ENCODE assay signal across 21 cellular contexts in the genomic region with DNA sequence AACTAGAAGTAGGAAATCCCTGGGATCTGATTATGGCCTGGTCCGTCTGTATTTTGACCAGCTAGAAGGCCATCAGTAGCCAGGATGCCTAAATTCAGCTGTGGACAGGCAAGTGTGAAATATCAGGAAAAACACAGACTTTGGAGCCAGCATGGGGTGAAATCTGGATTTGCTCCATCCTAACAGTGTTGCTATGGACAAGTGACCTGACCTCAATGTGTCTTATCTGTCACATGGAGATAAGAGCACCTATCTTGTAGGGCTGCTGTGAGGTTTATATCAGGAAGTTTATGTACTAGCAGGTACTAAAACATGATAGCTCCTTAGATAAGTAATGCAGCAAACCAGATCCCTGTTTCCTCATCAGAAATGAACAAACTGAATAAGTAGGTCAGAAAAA.
DNase-seq lines count a peak whose midpoint lies in the region; ATAC-seq and TF ChIP-seq lines count a peak whose summit lies in the region.
"Had no signal": no experiment of that assay in that cellular context is flagged by ENCODE, and none has a peak within 500 bp of the region (broad histone marks: within the 10 kb centered on the region; RNA-seq: fewer than 3 reads in every experiment).

No MANE protein-coding gene starts in this region.

- H3K4me3 Mint-ChIP-seq in progenitor cell of endocrine pancreas (ENCODE audit: low read depth), result no peak overlapping the region
- H3K4me3 Mint-ChIP-seq: CD4-positive, alpha-beta memory T cell; H9 had no signal

- TF ChIP-seq POLR2A in right lobe of liver (IDR thresholded peaks at IDR 0.05), result no peak

- peak overlapping the region; percentile 15 for H3K27ac Mint-ChIP-seq in progenitor cell of endocrine pancreas
- H3K27ac Mint-ChIP-seq: CD4-positive, alpha-beta memory T cell had no signal

- H3K9me3 Mint-ChIP-seq in progenitor cell of endocrine pancreas (ENCODE audit: low read depth), result peaks cover 10% of the 10 kb centered on the region
- H3K9me3 Mint-ChIP-seq: H9 had no signal

- ATAC-seq in right lobe of liver (peak; percentile 94 to 97 (median 95)), GM21786 (IDR thresholded peaks at IDR 0.05; ENCODE audit: unreplicated experiment) (no peak)
- ATAC-seq: Right ventricle myocardium inferior had no signal

- peaks cover 7% of the 10 kb centered on the region for H3K36me3 Mint-ChIP-seq in progenitor cell of endocrine pancreas (ENCODE audit: insufficient read depth)
- H3K36me3 Mint-ChIP-seq: CD4-positive, alpha-beta memory T cell had no signal

- peak; percentile 17 for DNase-seq in NCI-H226
- peak; percentile 27 for DNase-seq in colonic mucosa
- DNase-seq in right lobe of liver, result peak in 1 of 3 donors; percentile 69
- no peak for DNase-seq in progenitor cell of endocrine pancreas (ENCODE audit: low spot score, unreplicated experiment)
- no peak for DNase-seq in NCI-H2227 (lab: John Stamatoyannopoulos, UW; ENCODE audit: unreplicated experiment)
- DNase-seq in T-helper 1 cell, result no peak
- no peak for DNase-seq in hippocampal formation (lab: John Stamatoyannopoulos, UW)
- DNase-seq: C1 segment of cervical spinal cord; CD4-positive, alpha-beta memory T cell; COR-L47; GM23248; H9; Karpas-422; NCI-H1092 treated with DMSO at 0.1 percent for 48 hours; NCI-H1436; NCI-H187 treated with DMSO at 0.1 percent for 48 hours; NCI-H526 treated with DMSO at 0.1 percent for 48 hours; PC-9 had no signal

- H3K27me3 Mint-ChIP-seq in progenitor cell of endocrine pancreas, result no peaks in the 10 kb centered on the region
- H3K27me3 Mint-ChIP-seq: CD4-positive, alpha-beta memory T cell had no signal

- H3K9ac ChIP-seq in colonic mucosa (ENCODE audit: low read depth in 2 of 2, low read length in 2 of 2), result no peak overlapping the region
- H3K9ac ChIP-seq: GM23248 had no signal

- 21% methylated on average over 1 of the region's 1 CpG for WGBS in right lobe of liver (ENCODE audit: insufficient coverage, low coverage, low lambda C conversion rate, missing lambda C conversion rate)

- H3K9me3 ChIP-seq in colonic mucosa (no peaks in the 10 kb centered on the region), right lobe of liver (no peaks in the 10 kb centered on the region)
- H3K9me3 ChIP-seq: SJSA1 had no signal

- H3K4me1 ChIP-seq in colonic mucosa (no peaks in the 10 kb centered on the region), right lobe of liver (peaks cover 0 to 4% (median 0%) of the 10 kb centered on the region in 4 donors)
- H3K4me1 ChIP-seq: SJSA1 had no signal

- H3K4me1 Mint-ChIP-seq in progenitor cell of endocrine pancreas (ENCODE audit: low read depth), result peaks cover 38% of the 10 kb centered on the region
- H3K4me1 Mint-ChIP-seq: CD4-positive, alpha-beta memory T cell had no signal

- H3K4me3 ChIP-seq in colonic mucosa (no peak overlapping the region), right lobe of liver (no peak overlapping the region)
- H3K4me3 ChIP-seq: GM23248, PC-9, SJSA1 had no signal

- H3K36me3 ChIP-seq in colonic mucosa (no peaks in the 10 kb centered on the region), right lobe of liver (no peaks in the 10 kb centered on the region)
- H3K36me3 ChIP-seq: SJSA1 had no signal

- intact Hi-C loops in colonic mucosa (cut with DNase I), result no loop called here
- intact Hi-C loops in right lobe of liver (cut with DNase I), result no loop called here

- TF ChIP-seq CTCF in colonic mucosa (IDR thresholded peaks at IDR 0.05) (no peak), right lobe of liver (IDR thresholded peaks at IDR 0.05) (no peak), progenitor cell of endocrine pancreas (IDR thresholded peaks at IDR 0.05; ENCODE audit: unreplicated experiment) (no peak)

- H3K27me3 ChIP-seq in colonic mucosa, result no peaks in the 10 kb centered on the region
- H3K27me3 ChIP-seq in right lobe of liver, result no peaks in the 10 kb centered on the region
- H3K27me3 ChIP-seq: SJSA1 had no signal

- no peak overlapping the region for H3K27ac ChIP-seq in colonic mucosa
- H3K27ac ChIP-seq in right lobe of liver, result no peak overlapping the region
- H3K27ac ChIP-seq: GM23248, PC-9, SJSA1 had no signal

Comparison
In these comparisons a context has a peak if more than half of its experiments do, and no peak if none do; other contexts are left out.
1. DNase-seq: peak in NCI-H226 (single experiment) and colonic mucosa (single experiment); none in progenitor cell of endocrine pancreas (single experiment), NCI-H2227 (single experiment), T-helper 1 cell (0 of 5) and hippocampal formation (0 of 2).